In genomic region chr20:50538276-50538675, GRCh38 we compare ENCODE assay signal across 15 cellular contexts. TPM values are rescaled to one million over a fixed set of nuclear protein-coding genes. Genes with fewer than 3 reads are reported as not detected.
DNase-seq lines count a peak whose midpoint lies in the region; ATAC-seq and TF ChIP-seq lines count a peak whose summit lies in the region.
"Had no signal": no experiment of that assay in that cellular context is flagged by ENCODE, and none has a peak within 500 bp of the region (broad histone marks: within the 10 kb centered on the region; RNA-seq: fewer than 3 reads in every experiment).

No MANE protein-coding gene starts in this region.

- no peak overlapping the region for H3K9ac ChIP-seq in colonic mucosa (ENCODE audit: low read depth in 2 of 2, low read length in 2 of 2)
- H3K9ac ChIP-seq: KMS-11 had no signal

- DNase-seq in NCI-H510A treated with DMSO at 0.1 percent for 48 hours (lab: John Stamatoyannopoulos, UW): peak; percentile 75
- no peak for DNase-seq in NCI-H510A (lab: John Stamatoyannopoulos, UW)
- DNase-seq in esophagus muscularis mucosa (ENCODE audit: extremely low spot score): no peak
- no peak for DNase-seq in sigmoid colon
- no peak for DNase-seq in colonic mucosa
- no peak for DNase-seq in NK-92 (lab: John Stamatoyannopoulos, UW; ENCODE audit: unreplicated experiment)
- DNase-seq: 8988T, heart left ventricle, NCI-H1436, NCI-H226, tibial artery, WERI-Rb-1 had no signal

- H3K27me3 Mint-ChIP-seq in IgD-negative memory B cell: no peaks in the 10 kb centered on the region

- no peaks in the 10 kb centered on the region for H3K36me3 ChIP-seq in esophagus muscularis mucosa
- no peaks in the 10 kb centered on the region for H3K36me3 ChIP-seq in sigmoid colon
- no peaks in the 10 kb centered on the region for H3K36me3 ChIP-seq in colonic mucosa
- H3K36me3 ChIP-seq: tibial artery, WERI-Rb-1 had no signal

- no peaks in the 10 kb centered on the region for H3K9me3 ChIP-seq in esophagus muscularis mucosa
- H3K9me3 ChIP-seq in sigmoid colon: no peaks in the 10 kb centered on the region
- no peaks in the 10 kb centered on the region for H3K9me3 ChIP-seq in colonic mucosa
- H3K9me3 ChIP-seq: heart left ventricle, tibial artery had no signal

- 47% methylated on average over 4 of the region's 4 CpGs for WGBS in esophagus muscularis mucosa
- 23 to 52% methylated on average over 4 of the region's 4 CpGs for WGBS in sigmoid colon, 2 donors

- H3K27ac ChIP-seq in esophagus muscularis mucosa (replicated peaks in 1 of 4) (peak overlapping the region; percentile 11 to 55 (median 29)), sigmoid colon (peak overlapping the region; percentile 37 to 63 (median 55)), colonic mucosa (no peak overlapping the region)
- H3K27ac ChIP-seq: KMS-11, tibial artery, WERI-Rb-1 had no signal

- TF ChIP-seq EP300 in esophagus muscularis mucosa (IDR thresholded peaks at IDR 0.05) (no peak), sigmoid colon (IDR thresholded peaks at IDR 0.05) (no peak)

- no peak for TF ChIP-seq POLR2A in esophagus muscularis mucosa (IDR thresholded peaks at IDR 0.05; ENCODE audit: low read depth)
- no peak for TF ChIP-seq POLR2A in sigmoid colon (IDR thresholded peaks at IDR 0.05)

- H3K4me1 ChIP-seq in esophagus muscularis mucosa: peaks cover 54 to 100% (median 94%) of the 10 kb centered on the region in 4 donors
- peaks cover 0 to 95% (median 59%) of the 10 kb centered on the region in 4 donors for H3K4me1 ChIP-seq in sigmoid colon
- no peaks in the 10 kb centered on the region for H3K4me1 ChIP-seq in colonic mucosa

- H3K27me3 ChIP-seq in esophagus muscularis mucosa (no peaks in the 10 kb centered on the region), sigmoid colon (no peaks in the 10 kb centered on the region), colonic mucosa (no peaks in the 10 kb centered on the region)
- H3K27me3 ChIP-seq: heart left ventricle, tibial artery had no signal

- H3K4me3 ChIP-seq in esophagus muscularis mucosa (no peak overlapping the region), sigmoid colon (no peak overlapping the region), colonic mucosa (no peak overlapping the region)
- H3K4me3 ChIP-seq: heart left ventricle, tibial artery had no signal

- peaks cover 3 to 8% (median 3%) of the 10 kb centered on the region in 3 donors for H3K9me3 Mint-ChIP-seq in IgD-negative memory B cell

- peaks cover 13% of the 10 kb centered on the region for H3K36me3 Mint-ChIP-seq in IgD-negative memory B cell

- TF ChIP-seq CTCF in esophagus muscularis mucosa (IDR thresholded peaks at IDR 0.05) (no peak), sigmoid colon (IDR thresholded peaks at IDR 0.05) (no peak), colonic mucosa (IDR thresholded peaks at IDR 0.05) (no peak)

- intact Hi-C loops in esophagus muscularis mucosa (cut with DNase I) (no loop called here), sigmoid colon (cut with DNase I) (no loop called here), colonic mucosa (cut with DNase I) (no loop called here)

- H3K27ac Mint-ChIP-seq in IgD-negative memory B cell: peak overlapping the region; percentile 83 to 97 (median 88)

- H3K4me3 Mint-ChIP-seq in IgD-negative memory B cell: peak overlapping the region; percentile 72 to 86 (median 82)

- no peak for ATAC-seq in GM19455 (IDR thresholded peaks at IDR 0.05; ENCODE audit: unreplicated experiment)
- ATAC-seq: heart left ventricle had no signal

- peaks cover 62 to 71% (median 62%) of the 10 kb centered on the region in 3 donors for H3K4me1 Mint-ChIP-seq in IgD-negative memory B cell

RNA-seq across cellular contexts. Expression of gene PTPN1, which starts 28.1 kb away (rescaled TPM):
- polyA plus RNA-seq in IgD-negative memory B cell (73.8 TPM), sigmoid colon (10 to 100 TPM; 14.4 to 41.5 (median 23.6) TPM)
- total RNA-seq in esophagus muscularis mucosa (10 to 100 TPM; 21.2 to 49.0 (median 41.0) TPM), sigmoid colon (10 to 100 TPM; 21.6 to 31.2 (median 23.6) TPM), colonic mucosa (10 to 100 TPM; 33.2 to 37.9 TPM)
